In the genomic region with DNA sequence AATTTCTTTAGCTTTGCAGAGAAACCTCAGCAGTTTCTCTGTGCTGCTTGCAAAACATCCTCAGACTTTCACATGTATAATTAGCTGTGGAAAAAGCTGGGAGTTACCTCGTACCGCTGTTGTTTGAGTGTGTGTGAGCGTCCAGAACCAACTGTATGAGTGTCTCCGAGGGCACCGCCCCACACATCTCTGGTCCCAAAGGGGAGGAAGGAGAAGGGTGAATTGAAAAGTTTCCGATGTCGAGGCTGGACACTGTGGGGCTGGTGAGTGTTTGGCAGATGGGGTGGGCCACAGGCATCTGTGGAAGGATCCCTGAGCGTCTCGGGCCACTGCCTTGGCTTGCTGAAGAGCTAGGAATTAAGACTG, we compare ENCODE assay signal across 8 cellular contexts. TPM values are rescaled to one million over a fixed set of nuclear protein-coding genes. Genes with fewer than 3 reads are reported as not detected.
DNase-seq lines count a peak whose midpoint lies in the region; ATAC-seq, FAIRE-seq and TF ChIP-seq lines count a peak whose summit lies in the region.

No MANE protein-coding gene starts in this region.

- H3K27ac ChIP-seq in liver (ENCODE audit: low read depth in 1 of 2, low read length in 2 of 2) (peak overlapping the region; percentile 2 to 87), HepG2 (ENCODE audit: extremely low read length, insufficient read depth, low read length) (no peak overlapping the region), mucosa of rectum (ENCODE audit: low read depth in 2 of 2, low read length in 2 of 2) (peak overlapping the region; percentile 72 to 89), vagina (peak overlapping the region; percentile 94)
- peak overlapping the region; percentile 85 for H3K27ac ChIP-seq in effector memory CD4-positive, alpha-beta T cell (ENCODE audit: insufficient read depth, low read length, poor library complexity, severe bottlenecking)

- POLR2A ChIA-PET in HepG2 (lab: Yijun Ruan, JAX) = no interaction called here

- peaks cover 31% of the 10 kb centered on the region for H3K36me3 Mint-ChIP-seq in T-helper 1 cell treated with Interleukin-12 subunit alpha and Interleukin-12 subunit beta and Interleukin-4 antibody, amounts not matched to agents 30 μg/mL and 1 μg/mL, for 36 hours (ENCODE audit: low read depth)

- peak overlapping the region; percentile 61 to 99 (median 81) for H3K4me3 ChIP-seq in liver (ENCODE audit: low read depth in 1 of 3, low read length in 3 of 3)
- no peak overlapping the region for H3K4me3 ChIP-seq in HepG2 (replicated peaks in 1 of 3; ENCODE audit: insufficient read depth in 1 of 3, low read depth in 2 of 3, low read length in 3 of 3)
- peak overlapping the region; percentile 76 for H3K4me3 ChIP-seq in effector memory CD4-positive, alpha-beta T cell (ENCODE audit: insufficient read depth, low read depth, low read length, poor library complexity, severe bottlenecking)
- peak overlapping the region; percentile 68 to 87 for H3K4me3 ChIP-seq in mucosa of rectum (ENCODE audit: low read length in 2 of 2)
- H3K4me3 ChIP-seq in vagina = peak overlapping the region; percentile 58 to 88

- H3K9ac ChIP-seq in liver (ENCODE audit: low read depth in 1 of 2, low read length in 2 of 2) (peak overlapping the region; percentile 42 to 83), HepG2 (ENCODE audit: insufficient read depth, low read depth, low read length) (no peak overlapping the region), mucosa of rectum (ENCODE audit: low read depth in 1 of 2, low read length in 2 of 2) (peak overlapping the region; percentile 79 to 82)

- H3K27me3 ChIP-seq in liver (ENCODE audit: control insufficient read depth in 4 of 4, insufficient read depth in 4 of 4, low read length in 3 of 4) = no peaks in the 10 kb centered on the region
- peaks cover 10 to 40% of the 10 kb centered on the region in 2 experiments; a peak in 4 of 5 replicates for H3K27me3 ChIP-seq in HepG2 (ENCODE audit: control insufficient read depth in 1 of 2, insufficient read depth in 2 of 2, low read length in 2 of 2)
- no peaks in the 10 kb centered on the region for H3K27me3 ChIP-seq in effector memory CD4-positive, alpha-beta T cell (replicated peaks; ENCODE audit: control insufficient read depth, insufficient read depth, low read length, poor library complexity, severe bottlenecking)
- H3K27me3 ChIP-seq in mucosa of rectum (ENCODE audit: control insufficient read depth in 2 of 2, insufficient read depth in 2 of 2, low read length in 2 of 2) = no peaks in the 10 kb centered on the region
- no peaks in the 10 kb centered on the region for H3K27me3 ChIP-seq in vagina

- peaks cover 0 to 45% (median 18%) of the 10 kb centered on the region in 4 donors for H3K4me1 ChIP-seq in liver (ENCODE audit: control insufficient read depth in 4 of 4, insufficient read depth in 4 of 4, low read length in 3 of 4)
- H3K4me1 ChIP-seq in HepG2 (ENCODE audit: insufficient read depth, low read length) = peaks cover 23% of the 10 kb centered on the region
- peaks cover 38% of the 10 kb centered on the region for H3K4me1 ChIP-seq in effector memory CD4-positive, alpha-beta T cell (ENCODE audit: control insufficient read depth, insufficient read depth, low read length, poor library complexity, severe bottlenecking)
- peaks cover 41 to 52% of the 10 kb centered on the region in 2 donors for H3K4me1 ChIP-seq in mucosa of rectum (ENCODE audit: control insufficient read depth in 2 of 2, insufficient read depth in 2 of 2, low read length in 2 of 2)
- H3K4me1 ChIP-seq in vagina = peaks cover 71% of the 10 kb centered on the region

- H3K4me1 Mint-ChIP-seq in T-helper 1 cell treated with Interleukin-12 subunit alpha and Interleukin-12 subunit beta and Interleukin-4 antibody, amounts not matched to agents 30 μg/mL and 1 μg/mL, for 36 hours (ENCODE audit: low read depth) = peaks cover 55% of the 10 kb centered on the region

- TF ChIP-seq EP300 in HepG2 (IDR thresholded peaks at IDR 0.05; ENCODE audit: low read depth in 2 of 2, low read length in 2 of 2) (no peak), HepG2 (CRISPR knock-in tag; IDR thresholded peaks at IDR 0.05; ENCODE audit: borderline replicate concordance) (no peak)

- no peak for TF ChIP-seq RAD21 in liver (IDR thresholded peaks at IDR 0.05)
- TF ChIP-seq RAD21 in HepG2 (CRISPR knock-in tag; IDR thresholded peaks at IDR 0.05) = no peak

- 17% methylated on average over 9 of the region's 9 CpGs for WGBS in liver
- 29% methylated on average over 9 of the region's 9 CpGs for WGBS in HepG2 (ENCODE audit: low lambda C conversion rate)

- DNase-seq in HepG2 (ENCODE audit: low spot score) = no peak
- DNase-seq in effector memory CD4-positive, alpha-beta T cell = no peak
- DNase-seq in vagina (ENCODE audit: extremely low spot score in 2 of 2) = no peak

- no peaks in the 10 kb centered on the region for H3K9me3 ChIP-seq in liver (ENCODE audit: control insufficient read depth in 4 of 4, low read length in 3 of 4)
- H3K9me3 ChIP-seq in HepG2 (ENCODE audit: low read length) = no peaks in the 10 kb centered on the region
- H3K9me3 ChIP-seq in effector memory CD4-positive, alpha-beta T cell (ENCODE audit: control insufficient read depth, low read length) = no peaks in the 10 kb centered on the region
- H3K9me3 ChIP-seq in mucosa of rectum (ENCODE audit: control insufficient read depth in 2 of 2, low read length in 2 of 2) = no peaks in the 10 kb centered on the region
- H3K9me3 ChIP-seq in vagina = no peaks in the 10 kb centered on the region

- BruUV-seq in HepG2 (replicated peaks; lab: Mats Ljungman, UMichigan) = no TSS peak

- in situ Hi-C loops in HepG2 (cut with HindIII; ENCODE audit: extremely low pct_ligation_motif_present, low pct_unique_long_range_greater_than_20kb) = no loop called here

- peak overlapping the region; percentile 96 for H3K27ac Mint-ChIP-seq in T-helper 1 cell treated with Interleukin-12 subunit alpha and Interleukin-12 subunit beta and Interleukin-4 antibody, amounts not matched to agents 30 μg/mL and 1 μg/mL, for 36 hours

- intact Hi-C loops in HepG2 (cut with micrococcal nuclease; ENCODE audit: unreplicated experiment) (no loop called here), vagina (cut with DNase I) (loop anchor here (2.0 to 5.0 kb wide), 4 partner anchors 39 to 116 kb away; no protein-coding TSS in a partner anchor)

- ATAC-seq in HepG2 = no peak
- no peak for ATAC-seq in HG03469 (IDR thresholded peaks at IDR 0.05; ENCODE audit: unreplicated experiment)
- ATAC-seq in HG02981 (IDR thresholded peaks at IDR 0.05; ENCODE audit: unreplicated experiment) = no peak

- no peak for FAIRE-seq in HepG2 (lab: Jason Lieb, UNC)

- CTCF ChIA-PET in HepG2 (lab: Yijun Ruan, JAX; ENCODE audit: low intra/inter-chr PET ratio, low total read pairs) = no interaction called here

- H3K4me2 ChIP-seq in HepG2 (ENCODE audit: low read depth, low read length) = no peak overlapping the region

- no peaks in the 10 kb centered on the region for H4K20me1 ChIP-seq in HepG2 (ENCODE audit: insufficient read depth, low read length)

- no peak for TF ChIP-seq POLR2A in HepG2 (IDR thresholded peaks at IDR 0.05; ENCODE audit: insufficient read depth in 1 of 2, low read depth in 2 of 2, low read length in 2 of 2)
- no peak for TF ChIP-seq POLR2A in vagina (IDR thresholded peaks at IDR 0.05)

- peak overlapping the region; percentile 99 for H3K4me3 Mint-ChIP-seq in T-helper 1 cell treated with Interleukin-12 subunit alpha and Interleukin-12 subunit beta and Interleukin-4 antibody, amounts not matched to agents 30 μg/mL and 1 μg/mL, for 36 hours

- no peaks in the 10 kb centered on the region for H3K79me2 ChIP-seq in HepG2 (ENCODE audit: insufficient read depth, low read length)

- H3K9me3 Mint-ChIP-seq in T-helper 1 cell treated with Interleukin-12 subunit alpha and Interleukin-12 subunit beta and Interleukin-4 antibody, amounts not matched to agents 30 μg/mL and 1 μg/mL, for 36 hours = no peaks in the 10 kb centered on the region

- TF ChIP-seq CTCF in liver (IDR thresholded peaks at IDR 0.05; ENCODE audit: low read depth, low read length, missing input control) (no peak), HepG2 (CRISPR knock-in tag; IDR thresholded peaks at IDR 0.05) (no peak), vagina (IDR thresholded peaks at IDR 0.05) (no peak)

- H3K36me3 ChIP-seq in liver (ENCODE audit: control insufficient read depth in 4 of 4, insufficient read depth in 3 of 4, low read depth in 1 of 4, low read length in 3 of 4) = no peaks in the 10 kb centered on the region
- no peaks in the 10 kb centered on the region for H3K36me3 ChIP-seq in HepG2 (replicated peaks in 1 of 2; ENCODE audit: control insufficient read depth in 1 of 2, insufficient read depth in 2 of 2, low read length in 2 of 2)
- no peaks in the 10 kb centered on the region for H3K36me3 ChIP-seq in effector memory CD4-positive, alpha-beta T cell (ENCODE audit: control insufficient read depth, insufficient read depth, low read length)
- H3K36me3 ChIP-seq in mucosa of rectum (ENCODE audit: control insufficient read depth in 2 of 2, insufficient read depth in 2 of 2, low read length in 2 of 2) = no peaks in the 10 kb centered on the region
- H3K36me3 ChIP-seq in vagina = no peaks in the 10 kb centered on the region

- no peaks in the 10 kb centered on the region for H3K27me3 Mint-ChIP-seq in T-helper 1 cell treated with Interleukin-12 subunit alpha and Interleukin-12 subunit beta and Interleukin-4 antibody, amounts not matched to agents 30 μg/mL and 1 μg/mL, for 36 hours (ENCODE audit: low read depth)

- no peak overlapping the region for H2AFZ ChIP-seq in HepG2 (ENCODE audit: low read length)

RNA-seq across cellular contexts. Expression of a gene that starts 1.2 kb away (rescaled TPM):
- total RNA-seq in liver (10 to 100 TPM; 38.6 to 43.6 TPM), HepG2 (2016; rRNA removed; fragmentation: Illumina TruSeq; extraction: Trizol) (6.2 and 12.4 TPM in 2 replicates), vagina (101 TPM)
- polyA plus RNA-seq in liver (10 to 100 TPM in 1 of 2 donors, 1 to 10 TPM in 1; 9.6 to 30.6 TPM), HepG2 (2011; rRNA removed) (9.0 and 9.9 TPM in 2 replicates)
- total RNA-seq in HepG2 (2016; cell fraction: cytosol; rRNA removed; fragmentation: Illumina TruSeq; extraction: Trizol; ENCODE audit: low read depth) = 1.7 TPM in 2 replicates
- total RNA-seq in HepG2 (2016; cell fraction: insoluble cytoplasmic fraction; rRNA removed; fragmentation: Illumina TruSeq; extraction: Trizol) = 6.9 and 11.1 TPM in 2 replicates
- total RNA-seq in HepG2 (2016; cell fraction: membrane; rRNA removed; fragmentation: Illumina TruSeq; extraction: Trizol) = 3.0 and 3.9 TPM in 2 replicates
- total RNA-seq in HepG2 (2016; cell fraction: nucleus; rRNA removed; fragmentation: Illumina TruSeq; extraction: Trizol) = 19.3 and 20.7 TPM in 2 replicates
- polyA plus RNA-seq in HepG2 (2011; cell fraction: cytosol; rRNA removed) = 5.2 and 7.5 TPM in 2 replicates
- 12.2 and 12.9 TPM in 2 replicates for polyA plus RNA-seq in HepG2 (2011; cell fraction: nucleus; rRNA removed)
- 6.8 and 9.0 TPM in 2 replicates for polyA plus RNA-seq in HepG2 (2012)
- 0.69 and 0.76 TPM in 2 replicates for polyA plus RNA-seq in HepG2 (2016; cell fraction: cytosol; fragmentation: Illumina TruSeq; extraction: Trizol; ENCODE audit: low read depth)
- 3.5 and 4.1 TPM in 2 replicates for polyA plus RNA-seq in HepG2 (2016; cell fraction: insoluble cytoplasmic fraction; fragmentation: Illumina TruSeq; extraction: Trizol; ENCODE audit: low read depth)
- 1.8 and 2.0 TPM in 2 replicates for polyA plus RNA-seq in HepG2 (2016; cell fraction: membrane; fragmentation: Illumina TruSeq; extraction: Trizol; ENCODE audit: low read depth)
- 17.9 and 18.5 TPM in 2 replicates for polyA plus RNA-seq in HepG2 (2016; cell fraction: nucleus; fragmentation: Illumina TruSeq; extraction: Trizol; ENCODE audit: insufficient read depth, low read depth)
- polyA minus RNA-seq in HepG2 (2011; rRNA and poly(A)+ RNA removed; ENCODE audit: low replicate concordance) = 32.7 and 131 TPM in 2 replicates
- 14.0 and 16.7 TPM in 2 replicates for polyA minus RNA-seq in HepG2 (2011; cell fraction: cytosol; rRNA and poly(A)+ RNA removed)
- 14.4 and 22.9 TPM in 2 replicates for polyA minus RNA-seq in HepG2 (2011; cell fraction: nucleus; rRNA and poly(A)+ RNA removed)

Comparison
In these comparisons a context has a peak if more than half of its experiments do, and no peak if none do; other contexts are left out.
1. H3K4me3 ChIP-seq: peak in liver (3 of 3), effector memory CD4-positive, alpha-beta T cell (single experiment), mucosa of rectum (2 of 2) and vagina (2 of 2); none in HepG2 (0 of 3).